In the genomic region with DNA sequence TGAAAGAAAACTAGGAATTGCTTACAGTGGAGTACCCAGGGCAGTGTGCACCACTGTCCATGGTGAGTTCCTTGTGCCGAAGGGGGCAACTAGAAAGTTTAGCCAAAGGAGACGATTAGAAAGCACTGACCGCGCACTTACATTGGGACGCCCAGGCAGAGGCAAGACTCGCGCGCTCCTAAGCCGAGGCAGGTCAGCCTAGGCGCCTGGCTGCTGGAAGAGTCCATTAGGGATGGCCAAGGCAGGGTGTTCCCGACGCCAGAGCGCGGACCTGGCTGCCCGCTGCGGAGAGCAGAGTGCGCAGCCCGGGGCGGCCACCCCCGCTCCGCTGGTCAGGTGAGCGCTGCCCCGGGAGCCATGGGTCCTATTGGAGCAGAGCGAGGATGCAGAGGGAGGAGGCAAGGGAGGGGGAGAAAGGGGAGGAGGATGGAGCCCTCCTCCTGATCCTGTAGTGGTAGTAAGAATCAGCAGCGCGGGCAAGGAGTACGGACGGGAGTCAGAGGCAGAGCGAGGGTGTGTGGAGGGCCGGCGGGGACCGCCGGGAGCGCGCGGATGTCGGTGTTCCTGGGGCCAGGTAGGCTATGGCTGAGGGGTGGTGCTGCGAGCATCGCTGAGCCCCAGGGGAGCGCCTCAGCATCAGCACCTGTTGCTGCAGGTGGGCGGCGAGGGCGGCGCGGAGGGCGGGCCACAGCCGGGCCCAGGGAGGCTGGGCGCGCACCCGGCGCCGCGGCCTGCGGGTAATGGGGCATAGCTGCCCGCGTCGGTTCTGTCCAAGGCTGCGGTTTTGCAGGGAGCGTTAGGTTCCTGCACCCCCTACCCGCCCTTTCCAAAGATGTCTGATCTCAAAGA, we compare ENCODE assay signal across 8 cellular contexts. TPM values are rescaled to one million over a fixed set of nuclear protein-coding genes. Genes with fewer than 3 reads are reported as not detected.
DNase-seq lines count a peak whose midpoint lies in the region; ATAC-seq and TF ChIP-seq lines count a peak whose summit lies in the region.

A gene with protein sequence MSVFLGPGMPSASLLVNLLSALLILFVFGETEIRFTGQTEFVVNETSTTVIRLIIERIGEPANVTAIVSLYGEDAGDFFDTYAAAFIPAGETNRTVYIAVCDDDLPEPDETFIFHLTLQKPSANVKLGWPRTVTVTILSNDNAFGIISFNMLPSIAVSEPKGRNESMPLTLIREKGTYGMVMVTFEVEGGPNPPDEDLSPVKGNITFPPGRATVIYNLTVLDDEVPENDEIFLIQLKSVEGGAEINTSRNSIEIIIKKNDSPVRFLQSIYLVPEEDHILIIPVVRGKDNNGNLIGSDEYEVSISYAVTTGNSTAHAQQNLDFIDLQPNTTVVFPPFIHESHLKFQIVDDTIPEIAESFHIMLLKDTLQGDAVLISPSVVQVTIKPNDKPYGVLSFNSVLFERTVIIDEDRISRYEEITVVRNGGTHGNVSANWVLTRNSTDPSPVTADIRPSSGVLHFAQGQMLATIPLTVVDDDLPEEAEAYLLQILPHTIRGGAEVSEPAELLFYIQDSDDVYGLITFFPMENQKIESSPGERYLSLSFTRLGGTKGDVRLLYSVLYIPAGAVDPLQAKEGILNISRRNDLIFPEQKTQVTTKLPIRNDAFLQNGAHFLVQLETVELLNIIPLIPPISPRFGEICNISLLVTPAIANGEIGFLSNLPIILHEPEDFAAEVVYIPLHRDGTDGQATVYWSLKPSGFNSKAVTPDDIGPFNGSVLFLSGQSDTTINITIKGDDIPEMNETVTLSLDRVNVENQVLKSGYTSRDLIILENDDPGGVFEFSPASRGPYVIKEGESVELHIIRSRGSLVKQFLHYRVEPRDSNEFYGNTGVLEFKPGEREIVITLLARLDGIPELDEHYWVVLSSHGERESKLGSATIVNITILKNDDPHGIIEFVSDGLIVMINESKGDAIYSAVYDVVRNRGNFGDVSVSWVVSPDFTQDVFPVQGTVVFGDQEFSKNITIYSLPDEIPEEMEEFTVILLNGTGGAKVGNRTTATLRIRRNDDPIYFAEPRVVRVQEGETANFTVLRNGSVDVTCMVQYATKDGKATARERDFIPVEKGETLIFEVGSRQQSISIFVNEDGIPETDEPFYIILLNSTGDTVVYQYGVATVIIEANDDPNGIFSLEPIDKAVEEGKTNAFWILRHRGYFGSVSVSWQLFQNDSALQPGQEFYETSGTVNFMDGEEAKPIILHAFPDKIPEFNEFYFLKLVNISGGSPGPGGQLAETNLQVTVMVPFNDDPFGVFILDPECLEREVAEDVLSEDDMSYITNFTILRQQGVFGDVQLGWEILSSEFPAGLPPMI (N-terminal part only) (plus strand): TSS at position 454 of the 849 bp plus-strand sequence. CDS start 99 bp downstream, at position 553.

- no peak within 1 kb of the TSS for H3K27ac Mint-ChIP-seq in T-helper 17 cell

- H3K4me3 Mint-ChIP-seq in T-helper 17 cell, result peak within 1 kb of the TSS; percentile 86

- peak within 1 kb of the TSS; percentile 62 for H3K4me3 ChIP-seq in LNCaP clone FGC (ENCODE audit: low read depth, low read length)
- peak within 1 kb of the TSS; percentile 30 to 45 for H3K4me3 ChIP-seq in esophagus (ENCODE audit: low read depth in 1 of 2, low read length in 2 of 2)
- H3K4me3 ChIP-seq in mucosa of descending colon, result peak within 1 kb of the TSS; percentile 12
- H3K4me3 ChIP-seq in urinary bladder (ENCODE audit: low read depth, low read length), result peak within 1 kb of the TSS; percentile 25

- H3K36me3 Mint-ChIP-seq in T-helper 17 cell (ENCODE audit: low read depth), result no peaks in the 10 kb centered on the region

- peaks cover 3 to 16% of the 10 kb centered on the region in 2 donors for H3K27me3 ChIP-seq in esophagus (ENCODE audit: control insufficient read depth in 1 of 2, insufficient read depth in 2 of 2, low read length in 2 of 2)

- H3K27ac ChIP-seq in esophagus (ENCODE audit: low read depth in 2 of 2, low read length in 1 of 2), result no peak within 1 kb of the TSS
- no peak within 1 kb of the TSS for H3K27ac ChIP-seq in urinary bladder (ENCODE audit: low read depth)

- 1 to 2% methylated on average over 60 of the region's 60 CpGs for WGBS in esophagus, 2 donors
- WGBS in urinary bladder, result under 1% methylated on average over 60 of the region's 60 CpGs

- intact Hi-C loops in mucosa of descending colon (cut with DNase I, micrococcal nuclease), result no loop called here

- H3K36me3 ChIP-seq in esophagus (ENCODE audit: control insufficient read depth in 2 of 2, insufficient read depth in 2 of 2, low read length in 1 of 2) (no peaks in the 10 kb centered on the region), mucosa of descending colon (ENCODE audit: low read depth) (no peaks in the 10 kb centered on the region), urinary bladder (ENCODE audit: insufficient read depth) (no peaks in the 10 kb centered on the region)

- no peak for TF ChIP-seq CTCF in LNCaP clone FGC (IDR thresholded peaks at IDR 0.05; ENCODE audit: control insufficient read depth, extremely low read depth, insufficient read depth)
- TF ChIP-seq CTCF in mucosa of descending colon (IDR thresholded peaks at IDR 0.05), result no peak

- ATAC-seq in T-helper 17 cell (peak; percentile 47), mucosa of descending colon (peak; percentile 99), GM21528 (IDR thresholded peaks at IDR 0.05; ENCODE audit: low FRiP score, unreplicated experiment) (no peak)

- peaks cover 77% of the 10 kb centered on the region for H3K27me3 Mint-ChIP-seq in T-helper 17 cell

- H3K4me1 ChIP-seq in esophagus (ENCODE audit: control insufficient read depth in 2 of 2, insufficient read depth in 2 of 2, low read length in 1 of 2) (peaks cover 0 to 8% of the 10 kb centered on the region in 2 donors), mucosa of descending colon (ENCODE audit: low read depth) (no peaks in the 10 kb centered on the region), urinary bladder (ENCODE audit: insufficient read depth) (no peaks in the 10 kb centered on the region)

- H3K9me3 ChIP-seq in T-helper 17 cell (ENCODE audit: control insufficient read depth, low read length, poor library complexity, severe bottlenecking) (no peaks in the 10 kb centered on the region), esophagus (ENCODE audit: control insufficient read depth in 2 of 2, insufficient read depth in 1 of 2, low read depth in 1 of 2, low read length in 1 of 2) (peaks cover 2 to 3% of the 10 kb centered on the region in 2 donors), mucosa of descending colon (no peaks in the 10 kb centered on the region)

- peak; percentile 9 for DNase-seq in activated gamma-delta T cell (lab: John Stamatoyannopoulos, UW)
- DNase-seq in activated gamma-delta T cell treated with Interleukin-2 at 50 U/mL for 16 hours, result no peak
- DNase-seq in LNCaP clone FGC (ENCODE audit: low read depth), result peak; percentile 98
- no peak for DNase-seq in T-helper 17 cell
- DNase-seq in mucosa of descending colon, result peak; percentile 86 to 93 (median 91)

- peaks cover 15% of the 10 kb centered on the region for H3K4me1 Mint-ChIP-seq in T-helper 17 cell

RNA-seq across cellular contexts. Expression of the gene that starts here (rescaled TPM):
- total RNA-seq in T-helper 17 cell, result under 1 TPM; 0.44 to 0.52 TPM
- polyA plus RNA-seq in esophagus, result 1 to 10 TPM in 1 of 2 donors, under 1 TPM in 1; 0.82 to 1.6 TPM
- 1 to 10 TPM; 4.5 to 8.6 (median 6.1) TPM for total RNA-seq in mucosa of descending colon
- total RNA-seq in urinary bladder, result 6.6 TPM
- polyA plus RNA-seq in urinary bladder, result 4.0 TPM

Comparison
In these comparisons a context has a peak if more than half of its experiments do, and no peak if none do; other contexts are left out.
1. DNase-seq: peak in activated gamma-delta T cell (single experiment), LNCaP clone FGC (single experiment) and mucosa of descending colon (3 of 3); none in activated gamma-delta T cell treated with Interleukin-2 at 50 U/mL for 16 hours (single experiment) and T-helper 17 cell (0 of 3).
2. Peak in ATAC-seq in T-helper 17 cell; RNA of the gene not detected or under 1 TPM.
3. H3K4me3 ChIP-seq: peak in every context shown above with its lines; median percentile 62 in LNCaP clone FGC; 38 in esophagus; 25 in urinary bladder; 12 in mucosa of descending colon.